In the genomic region with DNA sequence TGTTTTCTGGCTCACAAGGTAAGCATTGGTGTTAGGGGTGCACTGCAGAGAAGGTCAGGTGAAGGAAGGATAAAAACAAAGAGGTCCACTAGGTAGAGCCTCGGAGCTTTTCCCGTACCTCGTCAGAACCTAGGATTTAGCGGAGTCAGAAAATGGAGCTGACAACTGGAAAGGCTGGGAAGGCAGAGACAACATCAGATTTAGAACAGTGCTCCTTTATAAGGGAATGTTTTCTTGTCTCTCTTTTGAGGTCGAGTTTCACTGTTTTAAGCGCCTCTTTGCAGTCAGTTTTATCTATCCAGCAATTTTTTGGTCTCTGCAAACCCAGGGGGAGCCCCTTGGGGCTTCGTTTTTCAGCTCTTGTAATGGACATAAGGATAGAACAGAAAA, we compare ENCODE assay signal across 7 cellular contexts.
DNase-seq lines count a peak whose midpoint lies in the region; TF ChIP-seq lines count a peak whose summit lies in the region.

No MANE protein-coding gene starts in this region.

- H3K4me3 ChIP-seq in adrenal gland (peak overlapping the region in 2 of 4 donors; percentile 24 to 64), iPS-18c (ENCODE audit: insufficient read depth, low read depth, low read length) (peak overlapping the region; percentile 40; the same call in 1 of the 2 replicates), stomach smooth muscle (ENCODE audit: low read length in 2 of 2) (peak overlapping the region; percentile 75 to 76)

- H3K36me3 ChIP-seq in adrenal gland (replicated peaks in 1 of 2) (peaks cover 0 to 5% of the 10 kb centered on the region in 2 donors), stomach smooth muscle (ENCODE audit: control insufficient read depth in 2 of 2, insufficient read depth in 2 of 2, low read length in 2 of 2) (peaks cover 3 to 11% of the 10 kb centered on the region in 2 donors)

- H3K4me1 ChIP-seq in adrenal gland (replicated peaks in 1 of 2) (peaks cover 6 to 15% of the 10 kb centered on the region in 2 donors), stomach smooth muscle (ENCODE audit: control insufficient read depth, insufficient read depth, low read length) (peaks cover 48% of the 10 kb centered on the region)

- intact Hi-C loops in adrenal gland (cut with DNase I), result no loop called here

- H3K27me3 Mint-ChIP-seq in IgD-negative memory B cell, result no peaks in the 10 kb centered on the region

- DNase-seq in adrenal gland, result peak in 2 of 7 donors; percentile 14 to 33
- DNase-seq in NCI-H526 treated with DMSO at 0.1 percent for 48 hours (lab: John Stamatoyannopoulos, UW), result no peak
- DNase-seq in stimulated activated CD4-positive, alpha-beta T cell treated with anti-CD3 and anti-CD28 coated beads, Interleukin-2, amount 100 ng/mL, for 48 hours, result no peak
- no peak for DNase-seq in GM19240 (ENCODE audit: insufficient read length, low spot score)

- H3K9ac ChIP-seq in stomach smooth muscle (ENCODE audit: low read length in 2 of 2), result peak overlapping the region; percentile 90 to 92

- peaks cover 10% of the 10 kb centered on the region for H3K36me3 Mint-ChIP-seq in IgD-negative memory B cell

- peaks cover 0 to 2% (median 0%) of the 10 kb centered on the region in 3 donors for H3K9me3 Mint-ChIP-seq in IgD-negative memory B cell

- H3K27ac ChIP-seq in adrenal gland (peak overlapping the region; percentile 54 to 90 (median 86)), stomach smooth muscle (ENCODE audit: low read length) (peak overlapping the region; percentile 98)

- H3K4me1 Mint-ChIP-seq in IgD-negative memory B cell, result peaks cover 47 to 63% (median 57%) of the 10 kb centered on the region in 3 donors

- WGBS in adrenal gland, 4 donors, result 43 to 58% (median 47%) methylated on average over 7 of the region's 7 CpGs

- no peak for TF ChIP-seq CTCF in adrenal gland (IDR thresholded peaks at IDR 0.05)

- H3K27me3 ChIP-seq in adrenal gland (no peaks in the 10 kb centered on the region), stomach smooth muscle (ENCODE audit: control insufficient read depth in 1 of 2, insufficient read depth in 2 of 2, low read length in 2 of 2) (no peaks in the 10 kb centered on the region)

- no peak for TF ChIP-seq POLR2A in adrenal gland (IDR thresholded peaks at IDR 0.05)

- H3K4me3 Mint-ChIP-seq in IgD-negative memory B cell, result peak overlapping the region; percentile 82 to 94 (median 91)

- H3K9me3 ChIP-seq in adrenal gland (replicated peaks in 1 of 3) (no peaks in the 10 kb centered on the region), iPS-18c (ENCODE audit: control insufficient read depth, insufficient read depth, low read length) (no peaks in the 10 kb centered on the region), stomach smooth muscle (ENCODE audit: control insufficient read depth in 2 of 2, low read length in 2 of 2) (no peaks in the 10 kb centered on the region)

- H3K27ac Mint-ChIP-seq in IgD-negative memory B cell, result peak overlapping the region; percentile 98 to 100 (median 99)
